In genomic region chr1:53982762-53983101, GRCh38 we compare ENCODE assay signal across 10 cellular contexts. TPM values are rescaled to one million over a fixed set of nuclear protein-coding genes. Genes with fewer than 3 reads are reported as not detected.
A peak's percentile ranks its signal among the peaks of the same experiment; 100 is the strongest.
DNase-seq lines count a peak whose midpoint lies in the region; ATAC-seq and TF ChIP-seq lines count a peak whose summit lies in the region.
"Had no signal": no experiment of that assay in that cellular context is flagged by ENCODE, and none has a peak within 500 bp of the region (broad histone marks: within the 10 kb centered on the region; RNA-seq: fewer than 3 reads in every experiment).

No MANE protein-coding gene starts in this region.

- H3K9me3 Mint-ChIP-seq in CD4-positive, alpha-beta T cell: no peaks in the 10 kb centered on the region
- H3K9me3 Mint-ChIP-seq: activated naive CD4-positive, alpha-beta T cell treated with anti-CD3 and anti-CD28 coated beads for 36 hours had no signal

- H3K27ac ChIP-seq in heart left ventricle (no peak overlapping the region), esophagus squamous epithelium (peak overlapping the region; percentile 36 to 78 (median 70)), neural cell (ENCODE audit: low read length) (no peak overlapping the region), uterus (peak overlapping the region; percentile 78 to 85)
- no peak overlapping the region for H3K27ac ChIP-seq in CD4-positive, alpha-beta T cell (ENCODE audit: low read depth, low read length)

- no peaks in the 10 kb centered on the region for H4K20me1 ChIP-seq in neural cell (ENCODE audit: insufficient read depth)

- no peak overlapping the region for H3K4me2 ChIP-seq in neural cell (ENCODE audit: low read length)

- H3K9me3 ChIP-seq in heart left ventricle (no peaks in the 10 kb centered on the region), esophagus squamous epithelium (no peaks in the 10 kb centered on the region), neural cell (ENCODE audit: low read length) (no peaks in the 10 kb centered on the region), uterus (no peaks in the 10 kb centered on the region)
- no peaks in the 10 kb centered on the region for H3K9me3 ChIP-seq in CD4-positive, alpha-beta T cell (ENCODE audit: control insufficient read depth, low read length)

- no peaks in the 10 kb centered on the region for H3K79me2 ChIP-seq in neural cell (replicated peaks; ENCODE audit: insufficient read depth, low read length)

- DNase-seq in heart left ventricle: no peak
- no peak for DNase-seq in left ventricle myocardium superior
- DNase-seq in esophagus squamous epithelium (lab: John Stamatoyannopoulos, UW): no peak
- DNase-seq in uterus: no peak
- no peak for DNase-seq in activated T-cell treated with anti-CD3 and anti-CD28 coated beads, Interleukin-2, amount 50 U/mL, for 1 hour
- no peak for DNase-seq in DMS53 (lab: John Stamatoyannopoulos, UW)
- no peak for DNase-seq in CD4-positive, alpha-beta T cell
- DNase-seq: activated naive CD4-positive, alpha-beta T cell treated with anti-CD3 and anti-CD28 coated beads for 36 hours had no signal

- H3K36me3 Mint-ChIP-seq in CD4-positive, alpha-beta T cell (ENCODE audit: low read depth): no peaks in the 10 kb centered on the region

- peak overlapping the region in 10 of 12 donors; percentile 20 to 56 (median 41) for H3K4me3 ChIP-seq in heart left ventricle
- peak overlapping the region in 3 of 4 donors; percentile 34 to 59 (median 38) for H3K4me3 ChIP-seq in esophagus squamous epithelium
- peak overlapping the region; percentile 4 for H3K4me3 ChIP-seq in neural cell (ENCODE audit: low read length)
- peak overlapping the region; percentile 31 to 43 for H3K4me3 ChIP-seq in uterus

- TF ChIP-seq POLR2A in heart left ventricle (IDR thresholded peaks at IDR 0.05) (no peak), esophagus squamous epithelium (IDR thresholded peaks at IDR 0.05) (no peak), uterus (IDR thresholded peaks at IDR 0.05) (no peak)

- no peak overlapping the region for H3K9ac ChIP-seq in neural cell (ENCODE audit: low read length)

- H3K27ac Mint-ChIP-seq in CD4-positive, alpha-beta T cell: no peak overlapping the region
- H3K27ac Mint-ChIP-seq: activated naive CD4-positive, alpha-beta T cell treated with anti-CD3 and anti-CD28 coated beads for 36 hours had no signal

- H3K4me1 Mint-ChIP-seq in CD4-positive, alpha-beta T cell (ENCODE audit: low read depth): peaks cover 32% of the 10 kb centered on the region

- H3K36me3 ChIP-seq in heart left ventricle (no peaks in the 10 kb centered on the region), esophagus squamous epithelium (no peaks in the 10 kb centered on the region), neural cell (ENCODE audit: insufficient read depth, low read length) (no peaks in the 10 kb centered on the region), uterus (no peaks in the 10 kb centered on the region)

- WGBS in heart left ventricle, 4 donors: 29 to 47% (median 35%) methylated on average over 4 of the region's 4 CpGs
- 64 to 66% methylated on average over 4 of the region's 4 CpGs for WGBS in esophagus squamous epithelium, 2 donors

- POLR2A ChIA-PET in CD4-positive, alpha-beta T cell (lab: Charles Lee): no interaction called here

- CTCF ChIA-PET in CD4-positive, alpha-beta T cell (lab: Charles Lee): no interaction called here

- ATAC-seq in heart left ventricle (no peak), left ventricle myocardium superior (no peak)
- no peak for ATAC-seq in CD4-positive, alpha-beta T cell (ENCODE audit: poor library complexity)

- no peaks in the 10 kb centered on the region for H3F3A ChIP-seq in neural cell (ENCODE audit: insufficient read depth, low read length, poor library complexity, severe bottlenecking)

- TF ChIP-seq EP300 in neural cell (conservative IDR thresholded peaks at IDR 0.05; ENCODE audit: poor library complexity, severe bottlenecking): no peak

- H2AFZ ChIP-seq in neural cell (ENCODE audit: low read depth, low read length): no peak overlapping the region

- H3K27me3 Mint-ChIP-seq in CD4-positive, alpha-beta T cell: no peaks in the 10 kb centered on the region

- H3K9me2 ChIP-seq in neural cell (ENCODE audit: insufficient read depth, low read length): no peaks in the 10 kb centered on the region

- TF ChIP-seq CTCF in heart left ventricle (IDR thresholded peaks at IDR 0.05): no peak
- no peak for TF ChIP-seq CTCF in esophagus squamous epithelium (IDR thresholded peaks at IDR 0.05)
- no peak for TF ChIP-seq CTCF in neural cell (IDR thresholded peaks at IDR 0.05; ENCODE audit: poor library complexity, severe bottlenecking)
- no peak for TF ChIP-seq CTCF in uterus (IDR thresholded peaks at IDR 0.05)
- TF ChIP-seq CTCF in CD4-positive, alpha-beta T cell (IDR thresholded peaks at IDR 0.05): no peak

- intact Hi-C loops in heart left ventricle (cut with DNase I): no loop called here
- intact Hi-C loops in left ventricle myocardium superior (cut with micrococcal nuclease): no loop called here
- intact Hi-C loops in esophagus squamous epithelium (cut with DNase I): no loop called here
- intact Hi-C loops in uterus (cut with DNase I; ENCODE audit: low total_unique reads): no loop called here
- intact Hi-C loops in CD4-positive, alpha-beta T cell (cut with DNase I, micrococcal nuclease): no loop called here

- no peak for TF ChIP-seq RAD21 in neural cell (conservative IDR thresholded peaks at IDR 0.05)

- H3K27me3 ChIP-seq in heart left ventricle (no peaks in the 10 kb centered on the region), esophagus squamous epithelium (no peaks in the 10 kb centered on the region), neural cell (ENCODE audit: insufficient read depth, low read depth, low read length) (no peaks in the 10 kb centered on the region), uterus (no peaks in the 10 kb centered on the region)
- H3K27me3 ChIP-seq in CD4-positive, alpha-beta T cell (ENCODE audit: control insufficient read depth, insufficient read depth, low read length): no peaks in the 10 kb centered on the region

- H3K4me1 ChIP-seq in heart left ventricle (peaks cover 0 to 12% (median 5%) of the 10 kb centered on the region in 12 donors), esophagus squamous epithelium (peaks cover 0 to 13% (median 12%) of the 10 kb centered on the region in 3 donors), uterus (no peaks in the 10 kb centered on the region)

- no peak overlapping the region for H3K4me3 Mint-ChIP-seq in CD4-positive, alpha-beta T cell
- H3K4me3 Mint-ChIP-seq: activated naive CD4-positive, alpha-beta T cell treated with anti-CD3 and anti-CD28 coated beads for 36 hours had no signal

TF ChIP-seq in neural cell, 6 proteins besides CTCF, POLR2A, EP300 and RAD21:
- TF ChIP-seq EZH2 (IDR thresholded peaks at IDR 0.05; ENCODE audit: borderline replicate concordance, insufficient read depth, low read length, poor library complexity, severe bottlenecking) (no peak), REST (IDR thresholded peaks at IDR 0.05; ENCODE audit: borderline replicate concordance) (no peak), POLR2AphosphoS5 (IDR thresholded peaks at IDR 0.05) (no peak), MXI1 (conservative IDR thresholded peaks at IDR 0.05; ENCODE audit: poor library complexity, severe bottlenecking) (no peak), SMC3 (conservative IDR thresholded peaks at IDR 0.05; ENCODE audit: poor library complexity) (no peak), TAF1 (IDR thresholded peaks at IDR 0.05; ENCODE audit: low read depth) (no peak)

RNA-seq across cellular contexts. Expression of gene LDLRAD1, which starts 35.3 kb away (rescaled TPM):
- total RNA-seq in heart left ventricle (not detected), left ventricle myocardium superior (not detected), esophagus squamous epithelium (1 to 10 TPM in 1 of 4 donors, under 1 TPM in 1, not detected in 2; 0.49 to 1.4 TPM), uterus (1 to 10 TPM in 1 of 4 donors, under 1 TPM in 1, not detected in 2; 0.27 to 1.2 TPM)
- polyA plus RNA-seq in heart left ventricle (not detected), neural cell (not detected in 2 replicates)
- polyA minus RNA-seq in neural cell: not detected in 2 replicates
- not detected for total RNA-seq in CD4-positive, alpha-beta T cell
- total RNA-seq: activated naive CD4-positive, alpha-beta T cell treated with anti-CD3 and anti-CD28 coated beads for 36 hours; subcutaneous adipose tissue had no signal

RNA-seq across cellular contexts. Expression of gene LRRC42, which starts 36.6 kb away (rescaled TPM):
- total RNA-seq in heart left ventricle (10 to 100 TPM; 10.9 to 18.5 (median 14.3) TPM), left ventricle myocardium superior (13.2 TPM), esophagus squamous epithelium (10 to 100 TPM; 18.7 to 24.3 (median 23.3) TPM), uterus (10 to 100 TPM in 3 of 4 donors, under 1 TPM in 1; 0.51 to 30.7 (median 25.1) TPM)
- polyA plus RNA-seq in heart left ventricle (10 to 100 TPM in 1 of 2 donors, 1 to 10 TPM in 1; 3.7 to 18.2 TPM), neural cell (23.9 and 24.8 TPM in 2 replicates)
- polyA minus RNA-seq in neural cell: 32.6 and 32.9 TPM in 2 replicates
- total RNA-seq in CD4-positive, alpha-beta T cell: 1 to 10 TPM; 3.9 to 5.0 TPM

RNA-seq across cellular contexts. Expression of gene IFT25, which starts 37.2 kb away (rescaled TPM):
- 10 to 100 TPM in 6 of 9 donors, 1 to 10 TPM in 3; 6.5 to 17.6 (median 12.3) TPM for total RNA-seq in heart left ventricle
- polyA plus RNA-seq in heart left ventricle: 10 to 100 TPM; 10.6 to 11.6 TPM
- total RNA-seq in left ventricle myocardium superior: 8.8 TPM
- total RNA-seq in esophagus squamous epithelium: 10 to 100 TPM; 11.7 to 24.6 (median 17.1) TPM
- polyA plus RNA-seq in neural cell: 92.4 and 106 TPM in 2 replicates
- 37.5 and 40.7 TPM in 2 replicates for polyA minus RNA-seq in neural cell
- total RNA-seq in uterus: 10 to 100 TPM in 3 of 4 donors, 1 to 10 TPM in 1; 1.3 to 40.6 (median 28.7) TPM
- total RNA-seq in CD4-positive, alpha-beta T cell: 10 to 100 TPM; 12.7 to 13.9 TPM

Comparison
In these comparisons a context has a peak if more than half of its experiments do, and no peak if none do; other contexts are left out.
1. H3K27ac ChIP-seq: peak in esophagus squamous epithelium (4 of 4) and uterus (2 of 2); none in heart left ventricle (0 of 12), neural cell (single experiment) and CD4-positive, alpha-beta T cell (single experiment).
2. Peak in every context shown above with its lines, with median percentiles within 50 percentile points of each other: H3K4me3 ChIP-seq.